ENCODE assay signal across 8 cellular contexts in genomic region chr10:19819419-19820033, GRCh38. TPM values are rescaled to one million over a fixed set of nuclear protein-coding genes. Genes with fewer than 3 reads are reported as not detected.
DNase-seq lines count a peak whose midpoint lies in the region; ATAC-seq and TF ChIP-seq lines count a peak whose summit lies in the region.

No MANE protein-coding gene starts in this region.

- peak; percentile 51 for DNase-seq in AG08395 (ENCODE audit: low spot score)
- peak; percentile 11 for DNase-seq in NCI-H2227 (lab: John Stamatoyannopoulos, UW; ENCODE audit: unreplicated experiment)
- peak; percentile 38 for DNase-seq in cerebellum (ENCODE audit: low spot score)
- DNase-seq in midbrain (lab: John Stamatoyannopoulos, UW), result peak; percentile 84
- no peak for DNase-seq in stimulated activated naive CD4-positive, alpha-beta T cell (lab: John Stamatoyannopoulos, UW)

- no peak for ATAC-seq in GM21423 (IDR thresholded peaks at IDR 0.05; ENCODE audit: unreplicated experiment)
- no peak for ATAC-seq in GM21360 (IDR thresholded peaks at IDR 0.05; ENCODE audit: unreplicated experiment)

- TF ChIP-seq CTCF in GM12873 (IDR thresholded peaks at IDR 0.05; ENCODE audit: insufficient read depth, low read depth, low read length, missing control alignments), result peak; percentile 54

RNA-seq across cellular contexts. Expression of gene PLXDC2, which starts 3.3 kb away (rescaled TPM):
- total RNA-seq in cerebellum, result 59.6 TPM

Comparison
In these comparisons a context has a peak if more than half of its experiments do, and no peak if none do; other contexts are left out.
1. DNase-seq: peak in AG08395 (single experiment), NCI-H2227 (single experiment), cerebellum (single experiment) and midbrain (single experiment); none in stimulated activated naive CD4-positive, alpha-beta T cell (0 of 6).